12 cellular contexts compared by ENCODE assay signal in the genomic region with DNA sequence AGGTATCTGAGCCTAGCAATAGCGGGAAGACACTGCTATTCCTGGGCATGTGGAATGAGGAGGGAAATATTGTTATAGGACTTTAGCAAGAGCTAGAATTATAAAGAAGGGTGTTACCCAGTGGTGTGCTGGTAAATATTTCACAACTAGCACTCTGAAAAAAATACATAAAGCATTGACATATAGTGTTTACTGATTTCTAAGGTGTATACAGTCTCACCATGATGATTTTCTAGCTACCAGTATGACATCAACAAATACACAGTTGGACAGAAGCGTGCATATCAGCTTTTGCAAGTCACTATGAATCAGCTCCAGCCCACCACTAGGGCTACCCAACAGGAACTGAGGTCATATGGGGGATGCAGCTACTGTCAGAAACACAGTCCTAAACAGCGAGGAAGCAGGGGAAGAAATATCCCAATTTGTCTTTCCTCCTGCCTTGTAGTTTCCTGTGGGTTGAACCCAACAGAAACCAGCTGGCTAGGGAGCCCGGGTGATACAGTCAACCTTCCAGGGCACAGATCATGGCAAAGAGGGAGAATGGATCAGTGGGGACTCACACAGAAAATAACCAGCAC. TPM values are rescaled to one million over a fixed set of nuclear protein-coding genes. Genes with fewer than 3 reads are reported as not detected.
A peak's percentile ranks its signal among the peaks of the same experiment; 100 is the strongest.
DNase-seq lines count a peak whose midpoint lies in the region; ATAC-seq and TF ChIP-seq lines count a peak whose summit lies in the region.
"Had no signal": no experiment of that assay in that cellular context is flagged by ENCODE, and none has a peak within 500 bp of the region (broad histone marks: within the 10 kb centered on the region; RNA-seq: fewer than 3 reads in every experiment).

No MANE protein-coding gene starts in this region.

- no peaks in the 10 kb centered on the region for H3K79me2 ChIP-seq in GM23338 (replicated peaks; ENCODE audit: insufficient read depth)

- no peak overlapping the region for H3K27ac Mint-ChIP-seq in GM23338
- H3K27ac Mint-ChIP-seq: T-helper 1 cell treated with Interleukin-12 subunit alpha and Interleukin-12 subunit beta and Interleukin-4 antibody, amounts not matched to agents 30 μg/mL and 1 μg/mL, for 36 hours had no signal

- peaks cover 7% of the 10 kb centered on the region; the same call in 2 of the 3 replicates for H3K36me3 Mint-ChIP-seq in GM23338 (ENCODE audit: low read depth)

- TF ChIP-seq CTCF in cardiac muscle cell (IDR thresholded peaks at IDR 0.05; ENCODE audit: low read depth, low read length) = peak; percentile 22
- TF ChIP-seq CTCF in left ventricle myocardium inferior (IDR thresholded peaks at IDR 0.05; ENCODE audit: borderline replicate concordance) = no peak
- no peak for TF ChIP-seq CTCF in GM23338 (conservative IDR thresholded peaks at IDR 0.05; ENCODE audit: low read depth in 2 of 2)

- no peaks in the 10 kb centered on the region for H4K20me1 ChIP-seq in GM23338 (replicated peaks; ENCODE audit: insufficient read depth)

- no peak overlapping the region; the same call in 1 of the 2 replicates for H2AFZ ChIP-seq in GM23338

- H3K36me3 ChIP-seq in cardiac muscle cell (no peaks in the 10 kb centered on the region), left ventricle myocardium inferior (no peaks in the 10 kb centered on the region), GM23338 (ENCODE audit: insufficient read depth) (no peaks in the 10 kb centered on the region)

- H3K27me3 ChIP-seq in cardiac muscle cell = no peaks in the 10 kb centered on the region
- no peaks in the 10 kb centered on the region for H3K27me3 ChIP-seq in left ventricle myocardium inferior (ENCODE audit: low read depth)
- H3K27me3 ChIP-seq in GM23338 (ENCODE audit: insufficient read depth) = no peaks in the 10 kb centered on the region

- intact Hi-C loops in left ventricle myocardium inferior (cut with micrococcal nuclease) = no loop called here

- no peak overlapping the region for H3K4me2 ChIP-seq in GM23338

- DNase-seq in cardiac muscle cell (ENCODE audit: low read depth in 1 of 2, low spot score in 1 of 2) (peak in 1 of 2 donors; percentile 85), left ventricle myocardium inferior (no peak), RPMI7951 (ENCODE audit: low read depth) (peak; percentile 70), glomerular endothelial cell (ENCODE audit: extremely low read depth, low read depth, low spot score) (peak; percentile 25), GM23338 (ENCODE audit: low spot score) (no peak)
- DNase-seq in stimulated activated CD4-positive, alpha-beta T cell treated with anti-CD3 and anti-CD28 coated beads, Interleukin-15, amount 100 ng/mL, for 24 hours = no peak
- DNase-seq: H7, NCI-H2227 treated with DMSO at 0.1 percent for 48 hours had no signal

- H3K9me3 ChIP-seq in cardiac muscle cell (ENCODE audit: low read depth) (no peaks in the 10 kb centered on the region), left ventricle myocardium inferior (replicated peaks) (no peaks in the 10 kb centered on the region)

- H3K4me3 ChIP-seq in cardiac muscle cell (no peak overlapping the region), left ventricle myocardium inferior (no peak overlapping the region), GM23338 (no peak overlapping the region)

- peaks cover 3% of the 10 kb centered on the region for H3K27me3 Mint-ChIP-seq in GM23338 (ENCODE audit: insufficient read depth, low read depth, poor library complexity)

- H3K27ac ChIP-seq in cardiac muscle cell (no peak overlapping the region), left ventricle myocardium inferior (replicated peaks) (no peak overlapping the region), GM23338 (ENCODE audit: low read depth) (no peak overlapping the region)

- H3K9me2 ChIP-seq in GM23338 (ENCODE audit: insufficient read depth) = peaks cover 26% of the 10 kb centered on the region

- H3K4me1 Mint-ChIP-seq in GM23338 = peaks cover 15% of the 10 kb centered on the region

- peaks cover 3% of the 10 kb centered on the region for H3K4me1 ChIP-seq in cardiac muscle cell (ENCODE audit: low read depth)
- H3K4me1 ChIP-seq in left ventricle myocardium inferior = peaks cover 18% of the 10 kb centered on the region
- H3K4me1 ChIP-seq in GM23338 (ENCODE audit: insufficient read depth) = no peaks in the 10 kb centered on the region

- H3F3A ChIP-seq in GM23338 (replicated peaks; ENCODE audit: low read depth) = no peaks in the 10 kb centered on the region

- no peak for ATAC-seq in GM21526 (IDR thresholded peaks at IDR 0.05; ENCODE audit: low FRiP score, unreplicated experiment)
- no peak for ATAC-seq in HG02852 (IDR thresholded peaks at IDR 0.05; ENCODE audit: unreplicated experiment)
- no peak for ATAC-seq in GM23338
- ATAC-seq: sciatic nerve had no signal

- peaks cover 8% of the 10 kb centered on the region; the same call in 1 of the 3 replicates for H3K9me3 Mint-ChIP-seq in GM23338
- H3K9me3 Mint-ChIP-seq: T-helper 1 cell treated with Interleukin-12 subunit alpha and Interleukin-12 subunit beta and Interleukin-4 antibody, amounts not matched to agents 30 μg/mL and 1 μg/mL, for 36 hours had no signal

- no peak overlapping the region for H3K4me3 Mint-ChIP-seq in GM23338
- H3K4me3 Mint-ChIP-seq: T-helper 1 cell treated with Interleukin-12 subunit alpha and Interleukin-12 subunit beta and Interleukin-4 antibody, amounts not matched to agents 30 μg/mL and 1 μg/mL, for 36 hours had no signal

TF ChIP-seq in GM23338, 12 proteins besides CTCF, POLR2A, EP300 and RAD21:
- TF ChIP-seq ZNF114 (CRISPR knock-in tag; IDR thresholded peaks at IDR 0.05) (no peak), ZNF331 (CRISPR knock-in tag; IDR thresholded peaks at IDR 0.05; ENCODE audit: low read depth) (no peak)
- TF ChIP-seq, protein P1, sequence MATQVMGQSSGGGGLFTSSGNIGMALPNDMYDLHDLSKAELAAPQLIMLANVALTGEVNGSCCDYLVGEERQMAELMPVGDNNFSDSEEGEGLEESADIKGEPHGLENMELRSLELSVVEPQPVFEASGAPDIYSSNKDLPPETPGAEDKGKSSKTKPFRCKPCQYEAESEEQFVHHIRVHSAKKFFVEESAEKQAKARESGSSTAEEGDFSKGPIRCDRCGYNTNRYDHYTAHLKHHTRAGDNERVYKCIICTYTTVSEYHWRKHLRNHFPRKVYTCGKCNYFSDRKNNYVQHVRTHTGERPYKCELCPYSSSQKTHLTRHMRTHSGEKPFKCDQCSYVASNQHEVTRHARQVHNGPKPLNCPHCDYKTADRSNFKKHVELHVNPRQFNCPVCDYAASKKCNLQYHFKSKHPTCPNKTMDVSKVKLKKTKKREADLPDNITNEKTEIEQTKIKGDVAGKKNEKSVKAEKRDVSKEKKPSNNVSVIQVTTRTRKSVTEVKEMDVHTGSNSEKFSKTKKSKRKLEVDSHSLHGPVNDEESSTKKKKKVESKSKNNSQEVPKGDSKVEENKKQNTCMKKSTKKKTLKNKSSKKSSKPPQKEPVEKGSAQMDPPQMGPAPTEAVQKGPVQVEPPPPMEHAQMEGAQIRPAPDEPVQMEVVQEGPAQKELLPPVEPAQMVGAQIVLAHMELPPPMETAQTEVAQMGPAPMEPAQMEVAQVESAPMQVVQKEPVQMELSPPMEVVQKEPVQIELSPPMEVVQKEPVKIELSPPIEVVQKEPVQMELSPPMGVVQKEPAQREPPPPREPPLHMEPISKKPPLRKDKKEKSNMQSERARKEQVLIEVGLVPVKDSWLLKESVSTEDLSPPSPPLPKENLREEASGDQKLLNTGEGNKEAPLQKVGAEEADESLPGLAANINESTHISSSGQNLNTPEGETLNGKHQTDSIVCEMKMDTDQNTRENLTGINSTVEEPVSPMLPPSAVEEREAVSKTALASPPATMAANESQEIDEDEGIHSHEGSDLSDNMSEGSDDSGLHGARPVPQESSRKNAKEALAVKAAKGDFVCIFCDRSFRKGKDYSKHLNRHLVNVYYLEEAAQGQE (IDR thresholded peaks at IDR 0.05; ENCODE audit: unreplicated experiment) = no peak

RNA-seq across cellular contexts. Expression of a gene that starts 39.6 kb away (rescaled TPM):
- 0.39 TPM in 1 of 2 replicates, not detected in the other for total RNA-seq in cardiac muscle cell
- polyA plus RNA-seq in cardiac muscle cell = not detected in 2 replicates
- 0.49 TPM for total RNA-seq in left ventricle myocardium inferior
- 0.24 TPM in 1 of 2 replicates, not detected in the other for total RNA-seq in RPMI7951 (2014; rRNA removed; shearing (Covaris generic))
- total RNA-seq in glomerular endothelial cell = 1.1 TPM in 1 of 2 replicates, not detected in the other
- not detected in 2 replicates for total RNA-seq in GM23338 (2014; rRNA removed; shearing (Covaris generic))
- not detected in 2 replicates for polyA plus RNA-seq in GM23338 (2016; fragmentation: Nextera tagmentation; extraction: Ambion mirVana)

RNA-seq across cellular contexts. Expression of a gene that starts 46.3 kb away (rescaled TPM):
- total RNA-seq in cardiac muscle cell = 67.0 and 133 TPM in 2 replicates
- 396 and 420 TPM in 2 replicates for polyA plus RNA-seq in cardiac muscle cell
- 556 TPM for total RNA-seq in left ventricle myocardium inferior
- 323 and 341 TPM in 2 replicates for total RNA-seq in RPMI7951 (2014; rRNA removed; shearing (Covaris generic))
- total RNA-seq in glomerular endothelial cell = 150 and 170 TPM in 2 replicates
- 149 and 199 TPM in 2 replicates for total RNA-seq in GM23338 (2014; rRNA removed; shearing (Covaris generic))
- 716 and 796 TPM in 2 replicates for polyA plus RNA-seq in GM23338 (2016; fragmentation: Nextera tagmentation; extraction: Ambion mirVana)

Comparison
In these comparisons a context has a peak if more than half of its experiments do, and no peak if none do; other contexts are left out.
1. DNase-seq: peak in RPMI7951 (single experiment) and glomerular endothelial cell (single experiment); none in left ventricle myocardium inferior (single experiment), stimulated activated CD4-positive, alpha-beta T cell treated with anti-CD3 and anti-CD28 coated beads, Interleukin-15, amount 100 ng/mL, for 24 hours (single experiment) and GM23338 (single experiment).